Comparison of ENCODE assay signal across 9 cellular contexts in the genomic region with DNA sequence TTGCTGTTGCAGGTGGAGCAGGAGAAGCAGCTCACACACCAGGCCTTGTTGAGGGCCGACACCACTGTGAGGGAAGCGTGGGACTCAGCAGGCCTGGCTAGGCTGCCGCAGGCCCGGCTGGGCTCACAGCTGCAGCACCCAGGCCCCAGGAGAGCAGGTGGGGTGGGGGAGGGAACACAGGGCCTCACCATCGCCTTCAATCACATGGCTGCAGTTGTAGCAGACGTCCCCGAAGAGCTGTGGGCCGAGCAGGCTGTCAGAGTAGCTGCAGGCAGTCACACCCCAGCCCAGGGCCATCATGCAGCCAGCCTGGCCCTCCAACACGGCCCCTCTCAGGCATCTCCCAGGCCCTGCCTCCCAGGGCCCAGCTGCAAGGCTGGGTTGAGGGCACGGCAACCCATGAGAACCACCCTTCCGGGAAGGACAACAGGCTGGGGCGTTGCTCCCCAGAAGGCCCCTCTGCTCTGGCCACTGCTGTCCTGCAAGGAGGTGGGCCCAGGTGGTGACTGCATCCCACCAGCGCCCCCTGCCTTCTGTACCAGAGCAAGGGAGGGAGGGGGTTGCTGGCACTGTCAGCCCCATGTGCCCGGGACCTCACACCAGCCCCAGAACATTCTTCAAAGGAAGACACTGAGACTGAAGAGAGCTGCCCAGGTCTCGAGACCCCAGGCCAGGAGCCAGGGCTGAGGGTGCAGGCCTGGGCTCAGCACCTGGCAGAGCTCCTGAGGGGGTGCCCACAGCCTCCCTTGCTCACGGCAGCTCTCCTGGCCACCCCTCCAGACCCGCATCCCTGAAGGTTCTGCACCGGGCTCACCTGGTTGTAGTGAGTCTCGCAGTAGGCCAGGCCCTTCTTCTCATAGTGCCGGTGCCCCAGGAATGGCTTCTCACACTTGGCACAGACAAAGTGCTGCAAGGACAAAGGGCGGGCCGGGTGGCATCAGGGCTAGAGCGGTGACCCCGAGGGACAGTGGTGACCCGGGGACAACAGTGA. TPM values are rescaled to one million over a fixed set of nuclear protein-coding genes. Genes with fewer than 3 reads are reported as not detected.
DNase-seq lines count a peak whose midpoint lies in the region; ATAC-seq and TF ChIP-seq lines count a peak whose summit lies in the region.
"Had no signal": no experiment of that assay in that cellular context is flagged by ENCODE, and none has a peak within 500 bp of the region (broad histone marks: within the 10 kb centered on the region; RNA-seq: fewer than 3 reads in every experiment).

No MANE protein-coding gene starts in this region.

- TF ChIP-seq POLR2A in spleen (IDR thresholded peaks at IDR 0.05) = no peak

- H3K9me3 ChIP-seq in NT2/D1 (ENCODE audit: insufficient read depth, low read length) (no peaks in the 10 kb centered on the region), spleen (no peaks in the 10 kb centered on the region)

- H3K4me1 ChIP-seq in NT2/D1 (ENCODE audit: insufficient read depth, insufficient read length) (peaks cover 47% of the 10 kb centered on the region), spleen (peaks cover 64 to 89% (median 77%) of the 10 kb centered on the region in 6 donors)
- H3K4me1 ChIP-seq: parathyroid adenoma had no signal

- no peak for ATAC-seq in left ventricle myocardium superior
- ATAC-seq in Right ventricle myocardium inferior = no peak

- H3K9ac ChIP-seq in NT2/D1 (ENCODE audit: insufficient read length, low read depth) = peak overlapping the region; percentile 62
- H3K9ac ChIP-seq: parathyroid adenoma had no signal

- peak overlapping the region; percentile 48 to 96 (median 92) for H3K27ac ChIP-seq in spleen
- H3K27ac ChIP-seq: parathyroid adenoma had no signal

- H3K36me3 ChIP-seq in NT2/D1 (ENCODE audit: insufficient read depth, insufficient read length, low read length) (peaks cover 16% of the 10 kb centered on the region), spleen (peaks cover 0 to 55% (median 5%) of the 10 kb centered on the region in 6 donors)

- 64 to 80% (median 73%) methylated on average over 11 to 25 of the region's 25 CpGs for WGBS in spleen, 5 donors

- peak; percentile 38 for DNase-seq in left ventricle myocardium superior
- DNase-seq in Right ventricle myocardium inferior (ENCODE audit: missing footprints) = no peak
- no peak for DNase-seq in NT2/D1 (ENCODE audit: low read depth, low spot score)
- DNase-seq in dermis blood vessel endothelial cell = peak; percentile 45
- peak; percentile 93 for DNase-seq in spleen
- DNase-seq in NCI-H2081 (lab: John Stamatoyannopoulos, UW) = no peak
- no peak for DNase-seq in effector CD8-positive, alpha-beta T cell (lab: John Stamatoyannopoulos, UW)
- no peak for DNase-seq in NCI-H187 (lab: John Stamatoyannopoulos, UW)

- H3K27me3 ChIP-seq in NT2/D1 (ENCODE audit: insufficient read depth, insufficient read length) (no peaks in the 10 kb centered on the region), spleen (replicated peaks in 1 of 7) (no peaks in the 10 kb centered on the region)

- intact Hi-C loops in left ventricle myocardium superior (cut with micrococcal nuclease) = no loop called here
- intact Hi-C loops in Right ventricle myocardium inferior (cut with DNase I) = no loop called here
- intact Hi-C loops in spleen (cut with DNase I; ENCODE audit: low total_unique reads) = loop anchor here (10.0 kb wide), 1 partner anchor 46 kb away; no protein-coding TSS in a partner anchor

- peak in 6 of 11 experiments; percentile 20 to 56 (median 32) for TF ChIP-seq CTCF in spleen (IDR thresholded peaks at IDR 0.05 in 8 of 11, conservative IDR thresholded peaks at IDR 0.05 in 3 of 11)

- no peak overlapping the region for H3K4me3 ChIP-seq in NT2/D1 (ENCODE audit: insufficient read length, low read depth)
- peak overlapping the region in 1 of 8 donors; percentile 51 for H3K4me3 ChIP-seq in spleen

RNA-seq across cellular contexts. Expression of gene GPR17, which starts 5.6 kb away (rescaled TPM):
- total RNA-seq in left ventricle myocardium superior (0.25 TPM), Right ventricle myocardium inferior (0.16 TPM), dermis blood vessel endothelial cell (not detected in 2 replicates), spleen (under 1 TPM in 3 of 7 donors, not detected in 4; 0.22 to 0.79 (median 0.23) TPM)
- 1 to 10 TPM in 1 of 3 donors, under 1 TPM in 2; 0.09 to 1.9 (median 0.26) TPM for polyA plus RNA-seq in spleen

RNA-seq across cellular contexts. Expression of gene LIMS2, which starts 35.0 kb away (rescaled TPM):
- 274 TPM for total RNA-seq in left ventricle myocardium superior
- 260 TPM for total RNA-seq in Right ventricle myocardium inferior
- total RNA-seq in dermis blood vessel endothelial cell = 20.1 and 23.8 TPM in 2 replicates
- 100 to 1,000 TPM in 3 of 7 donors, 10 to 100 TPM in 4; 62.5 to 190 (median 76.3) TPM for total RNA-seq in spleen
- polyA plus RNA-seq in spleen = 100 to 1,000 TPM in 2 of 3 donors, 10 to 100 TPM in 1; 76.1 to 437 (median 328) TPM

Comparison
In these comparisons a context has a peak if more than half of its experiments do, and no peak if none do; other contexts are left out.
1. DNase-seq: peak in left ventricle myocardium superior (single experiment), dermis blood vessel endothelial cell (single experiment) and spleen (single experiment); none in Right ventricle myocardium inferior (single experiment), NT2/D1 (single experiment), NCI-H2081 (0 of 2), effector CD8-positive, alpha-beta T cell (single experiment) and NCI-H187 (0 of 2).